1 cellular context compared by ENCODE assay signal in genomic region chr2:187553908-187554703, GRCh38.
TF ChIP-seq lines count a peak whose summit lies in the region.

Gene TFPI, minus strand, starts transcription at chr2:187554435. Its CDS starts 50,667 bp downstream, at chr2:187503768.

TF ChIP-seq in IMR-90, 13 proteins besides CTCF, POLR2A, EP300 and RAD21 (continued from another document):
- TF ChIP-seq ELK1 (IDR thresholded peaks at IDR 0.05; ENCODE audit: borderline replicate concordance, low read depth, low read length) (no peak), BHLHE40 (IDR thresholded peaks at IDR 0.05; ENCODE audit: low read depth, low read length) (no peak), RCOR1 (IDR thresholded peaks at IDR 0.05; ENCODE audit: insufficient replicate concordance, low read length) (no peak), USF2 (IDR thresholded peaks at IDR 0.05; ENCODE audit: low read depth, low read length) (no peak)
